Comparison of ENCODE assay signal across 14 cellular contexts in the genomic region with DNA sequence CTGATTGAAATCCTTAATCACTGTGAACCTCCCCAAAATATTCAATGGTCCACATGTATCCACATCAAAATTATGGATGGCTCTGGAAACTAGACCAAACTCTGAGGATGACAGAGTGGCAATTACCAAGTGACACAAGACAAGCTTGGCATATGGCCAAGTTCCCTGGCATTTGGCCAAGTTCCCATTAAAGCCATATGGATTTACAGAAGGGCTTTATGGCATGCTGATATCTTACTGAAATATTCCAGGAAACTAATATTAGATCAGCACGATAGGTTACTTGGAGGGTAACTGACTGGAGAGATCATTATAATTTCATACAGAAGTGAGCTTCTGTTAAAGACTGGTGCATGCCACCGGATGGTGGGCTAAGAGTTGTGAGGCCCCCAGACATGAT. TPM values are rescaled to one million over a fixed set of nuclear protein-coding genes. Genes with fewer than 3 reads are reported as not detected.
A peak's percentile ranks its signal among the peaks of the same experiment; 100 is the strongest.
DNase-seq lines count a peak whose midpoint lies in the region; ATAC-seq and TF ChIP-seq lines count a peak whose summit lies in the region.
"Had no signal": no experiment of that assay in that cellular context is flagged by ENCODE, and none has a peak within 500 bp of the region (broad histone marks: within the 10 kb centered on the region; RNA-seq: fewer than 3 reads in every experiment).

No MANE protein-coding gene starts in this region.

- DNase-seq in DMS53 (lab: John Stamatoyannopoulos, UW) = peak; percentile 76
- DNase-seq in NCI-H1694 (lab: John Stamatoyannopoulos, UW) = peak; percentile 99
- peak; percentile 63 for DNase-seq in OCI-M1 (lab: John Stamatoyannopoulos, UW)
- peak; percentile 11 for DNase-seq in fibroblast of pulmonary artery (ENCODE audit: low read depth)
- no peak for DNase-seq in MV-4-11 (lab: John Stamatoyannopoulos, UW)
- DNase-seq in stimulated activated effector memory CD8-positive, alpha-beta T cell treated with anti-CD3 and anti-CD28 coated beads, Interleukin-12 subunit alpha, Interleukin-12 subunit beta, amount 100 ng/mL, for 72 hours (ENCODE audit: low spot score in 2 of 2) = no peak
- DNase-seq in foreskin keratinocyte = no peak
- DNase-seq in chondrocyte (ENCODE audit: low spot score) = no peak
- DNase-seq: activated naive CD4-positive, alpha-beta T cell treated with Interleukin-2 at 50 U/mL for 16 hours; CD4-positive, CD25-positive, alpha-beta regulatory T cell; naive B cell had no signal

- no peaks in the 10 kb centered on the region for H3K36me3 Mint-ChIP-seq in stimulated activated effector memory CD8-positive, alpha-beta T cell treated with anti-CD3 and anti-CD28 coated beads, Interleukin-12 subunit alpha, Interleukin-12 subunit beta, amount 100 ng/mL, for 72 hours
- no peaks in the 10 kb centered on the region for H3K36me3 Mint-ChIP-seq in chondrocyte (ENCODE audit: low read depth)
- H3K36me3 Mint-ChIP-seq: CD4-positive, CD25-positive, alpha-beta regulatory T cell; naive B cell had no signal

- H3K27me3 Mint-ChIP-seq in chondrocyte (ENCODE audit: low read depth) = peaks cover 2% of the 10 kb centered on the region

- H3K4me1 Mint-ChIP-seq in stimulated activated effector memory CD8-positive, alpha-beta T cell treated with anti-CD3 and anti-CD28 coated beads, Interleukin-12 subunit alpha, Interleukin-12 subunit beta, amount 100 ng/mL, for 72 hours = peaks cover 6% of the 10 kb centered on the region
- peaks cover 12% of the 10 kb centered on the region for H3K4me1 Mint-ChIP-seq in chondrocyte (ENCODE audit: low read depth)
- H3K4me1 Mint-ChIP-seq: naive B cell had no signal

- H3K4me3 Mint-ChIP-seq in stimulated activated effector memory CD8-positive, alpha-beta T cell treated with anti-CD3 and anti-CD28 coated beads, Interleukin-12 subunit alpha, Interleukin-12 subunit beta, amount 100 ng/mL, for 72 hours = no peak overlapping the region
- no peak overlapping the region for H3K4me3 Mint-ChIP-seq in chondrocyte (ENCODE audit: unreplicated experiment)
- H3K4me3 Mint-ChIP-seq: naive B cell had no signal

- no peak for ATAC-seq in stimulated activated effector memory CD8-positive, alpha-beta T cell treated with anti-CD3 and anti-CD28 coated beads, Interleukin-12 subunit alpha, Interleukin-12 subunit beta, amount 100 ng/mL, for 72 hours
- no peak for ATAC-seq in foreskin keratinocyte
- ATAC-seq: activated CD4-positive, CD25-positive, alpha-beta regulatory T cell treated with anti-CD3 and anti-CD28 coated beads, Interleukin-2, amount 50 U/mL, for 24 hours had no signal

- no peaks in the 10 kb centered on the region for H3K4me1 ChIP-seq in foreskin keratinocyte

- no peaks in the 10 kb centered on the region for H3K27me3 ChIP-seq in foreskin keratinocyte

- H3K27ac ChIP-seq in foreskin keratinocyte = no peak overlapping the region

- no peak for TF ChIP-seq CTCF in fibroblast of pulmonary artery (IDR thresholded peaks at IDR 0.05; ENCODE audit: low read length, missing control alignments)
- no peak for TF ChIP-seq CTCF in foreskin keratinocyte (conservative IDR thresholded peaks at IDR 0.05)
- TF ChIP-seq CTCF in chondrocyte (IDR thresholded peaks at IDR 0.05) = no peak

- no peak overlapping the region for H3K27ac Mint-ChIP-seq in stimulated activated effector memory CD8-positive, alpha-beta T cell treated with anti-CD3 and anti-CD28 coated beads, Interleukin-12 subunit alpha, Interleukin-12 subunit beta, amount 100 ng/mL, for 72 hours
- no peak overlapping the region for H3K27ac Mint-ChIP-seq in chondrocyte (ENCODE audit: unreplicated experiment)
- H3K27ac Mint-ChIP-seq: CD4-positive, CD25-positive, alpha-beta regulatory T cell; naive B cell had no signal

- H3K9me3 Mint-ChIP-seq in stimulated activated effector memory CD8-positive, alpha-beta T cell treated with anti-CD3 and anti-CD28 coated beads, Interleukin-12 subunit alpha, Interleukin-12 subunit beta, amount 100 ng/mL, for 72 hours = no peaks in the 10 kb centered on the region
- no peaks in the 10 kb centered on the region for H3K9me3 Mint-ChIP-seq in chondrocyte (ENCODE audit: low read depth)
- H3K9me3 Mint-ChIP-seq: naive B cell had no signal

- H3K4me3 ChIP-seq in fibroblast of pulmonary artery (replicated peaks; ENCODE audit: low read depth, low read length) = no peak overlapping the region
- H3K4me3 ChIP-seq: GM12878, smooth muscle cell had no signal

RNA-seq across cellular contexts. Expression of a gene that starts 21.9 kb away (rescaled TPM):
- total RNA-seq in foreskin keratinocyte = 38.1 and 38.8 TPM in 2 replicates
- 8.0 and 10.1 TPM in 2 replicates for polyA plus RNA-seq in foreskin keratinocyte
- total RNA-seq in chondrocyte = 29.8 to 45.9 TPM (median 30.8 TPM) in 3 replicates

Comparison
In these comparisons a context has a peak if more than half of its experiments do, and no peak if none do; other contexts are left out.
1. DNase-seq: peak in DMS53 (single experiment), NCI-H1694 (single experiment), OCI-M1 (single experiment) and fibroblast of pulmonary artery (single experiment); none in MV-4-11 (single experiment), stimulated activated effector memory CD8-positive, alpha-beta T cell treated with anti-CD3 and anti-CD28 coated beads, Interleukin-12 subunit alpha, Interleukin-12 subunit beta, amount 100 ng/mL, for 72 hours (0 of 2), foreskin keratinocyte (0 of 2) and chondrocyte (single experiment).